In the genomic region with DNA sequence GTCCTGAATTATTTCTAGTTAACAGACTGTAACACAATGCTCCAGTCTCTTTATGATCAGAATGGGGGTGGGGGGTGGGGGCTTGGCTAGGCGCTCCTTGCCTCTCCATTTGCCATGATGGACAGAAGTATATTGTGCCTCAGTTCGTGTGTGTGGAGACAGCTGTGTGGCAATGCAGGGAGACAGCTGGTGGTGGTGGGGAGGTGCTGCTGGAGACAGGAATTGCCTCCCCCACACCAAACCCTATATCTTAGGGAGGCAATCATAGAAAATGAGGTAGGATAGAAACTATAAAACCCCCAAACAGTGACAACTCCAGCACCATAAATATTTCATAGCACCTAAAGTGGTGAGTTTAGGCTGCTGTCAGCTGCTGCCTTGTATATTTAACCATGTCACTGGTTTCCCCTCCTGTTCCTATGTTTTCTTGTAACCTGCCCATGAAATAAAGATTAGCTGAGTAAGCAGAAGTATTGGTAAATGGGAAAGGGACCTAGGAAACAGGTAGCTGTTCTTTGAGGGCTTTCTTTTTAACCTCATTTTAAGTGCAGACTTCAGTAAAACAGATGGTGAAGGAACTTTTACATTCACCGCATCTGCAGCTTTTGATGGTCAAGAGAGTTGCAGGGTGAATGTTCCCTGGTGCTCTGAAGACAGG, we compare ENCODE assay signal across 16 cellular contexts. TPM values are rescaled to one million over a fixed set of nuclear protein-coding genes. Genes with fewer than 3 reads are reported as not detected.
DNase-seq lines count a peak whose midpoint lies in the region; ATAC-seq and TF ChIP-seq lines count a peak whose summit lies in the region.
"Had no signal": no experiment of that assay in that cellular context is flagged by ENCODE, and none has a peak within 500 bp of the region (broad histone marks: within the 10 kb centered on the region; RNA-seq: fewer than 3 reads in every experiment).

No MANE protein-coding gene starts in this region.

- WGBS in mesodermal cell (ENCODE audit: insufficient coverage in 2 of 2), 2 experiments, result 100% methylated on average over 1 of the region's 3 CpGs; no CpG with 5 or more reads in 1 of the 2 experiments
- WGBS in thyroid gland, 2 donors, result 81 to 86% methylated on average over 3 of the region's 3 CpGs

- peak overlapping the region in 1 of 2 donors; percentile 13 for H3K9ac ChIP-seq in stomach smooth muscle (ENCODE audit: low read length in 2 of 2)

- intact Hi-C loops in thyroid gland (cut with DNase I), result loop anchor here (5.0 to 10.0 kb wide), 3 partner anchors 109 to 219 kb away; no protein-coding TSS in a partner anchor

- DNase-seq in DMS 273 (lab: John Stamatoyannopoulos, UW; ENCODE audit: unreplicated experiment) (peak; percentile 62), DMS 273 treated with DMSO at 0.1 percent for 48 hours (lab: John Stamatoyannopoulos, UW) (no peak), coronary artery (ENCODE audit: low spot score) (no peak), thyroid gland (no peak), inferior parietal cortex (ENCODE audit: extremely low spot score) (no peak)
- DNase-seq: 8988T; activated CD4-positive, alpha-beta T cell treated with anti-CD3 and anti-CD28 coated beads for 4 hours; activated T-cell treated with anti-CD3 and anti-CD28 coated beads, Interleukin-2, amount 50 U/mL, for 4 hours; amygdala; effector memory CD8-positive, alpha-beta T cell; NCI-H187 treated with DMSO at 0.1 percent for 48 hours; T-helper 1 cell had no signal

- H3K27ac ChIP-seq in coronary artery (peak overlapping the region; percentile 23 to 98), mesodermal cell (ENCODE audit: low read depth, low read length, severe bottlenecking) (no peak overlapping the region), stomach smooth muscle (ENCODE audit: low read length) (peak overlapping the region; percentile 87), thyroid gland (no peak overlapping the region)

- TF ChIP-seq CTCF in coronary artery (IDR thresholded peaks at IDR 0.05) (no peak), thyroid gland (IDR thresholded peaks at IDR 0.05) (no peak)

- H3K36me3 ChIP-seq in mesodermal cell (ENCODE audit: control insufficient read depth, insufficient read depth, low read length) (peaks cover 31% of the 10 kb centered on the region), stomach smooth muscle (ENCODE audit: control insufficient read depth in 2 of 2, insufficient read depth in 2 of 2, low read length in 2 of 2) (no peaks in the 10 kb centered on the region), thyroid gland (no peaks in the 10 kb centered on the region)
- H3K36me3 ChIP-seq: prostate gland had no signal

- peak overlapping the region; percentile 80 for H3K4me3 ChIP-seq in coronary artery
- peak overlapping the region; percentile 79 for H3K4me3 ChIP-seq in mesodermal cell (ENCODE audit: extremely low read depth, insufficient read depth, low read length, poor library complexity, severe bottlenecking)
- H3K4me3 ChIP-seq in stomach smooth muscle (ENCODE audit: low read length in 2 of 2), result peak overlapping the region in 1 of 2 donors; percentile 90
- no peak overlapping the region for H3K4me3 ChIP-seq in thyroid gland (replicated peaks in 1 of 3)
- H3K4me3 ChIP-seq: prostate gland had no signal

- H3K9me3 ChIP-seq in mesodermal cell (ENCODE audit: control insufficient read depth, low read length), result no peaks in the 10 kb centered on the region
- no peaks in the 10 kb centered on the region for H3K9me3 ChIP-seq in stomach smooth muscle (ENCODE audit: control insufficient read depth in 2 of 2, low read length in 2 of 2)
- no peaks in the 10 kb centered on the region for H3K9me3 ChIP-seq in thyroid gland
- H3K9me3 ChIP-seq: prostate gland had no signal

- H3K27me3 ChIP-seq in stomach smooth muscle (ENCODE audit: control insufficient read depth in 1 of 2, insufficient read depth in 2 of 2, low read length in 2 of 2), result no peaks in the 10 kb centered on the region
- H3K27me3 ChIP-seq in thyroid gland, result no peaks in the 10 kb centered on the region

- no peak for ATAC-seq in HG03457 (IDR thresholded peaks at IDR 0.05; ENCODE audit: unreplicated experiment)
- ATAC-seq: activated T-cell treated with anti-CD3 and anti-CD28 coated beads, Interleukin-2, amount 50 U/mL, for 4 hours; effector memory CD8-positive, alpha-beta T cell had no signal

- H3K4me1 ChIP-seq in mesodermal cell (ENCODE audit: control insufficient read depth, insufficient read depth, low read length, poor library complexity, severe bottlenecking) (peaks cover 53% of the 10 kb centered on the region), stomach smooth muscle (ENCODE audit: control insufficient read depth, insufficient read depth, low read length) (peaks cover 76% of the 10 kb centered on the region), thyroid gland (peaks cover 40 to 64% of the 10 kb centered on the region in 2 donors)

- no peak for TF ChIP-seq POLR2A in thyroid gland (IDR thresholded peaks at IDR 0.05)

RNA-seq across cellular contexts. Expression of a gene that starts 3.4 kb away (rescaled TPM):
- polyA plus RNA-seq in mesodermal cell (2013, experiment 1 of 2), result 27.1 TPM
- polyA plus RNA-seq in mesodermal cell (2013, experiment 2 of 2), result 21.1 TPM
- 10 to 100 TPM; 12.2 to 45.7 (median 21.8) TPM for total RNA-seq in thyroid gland

Comparison
In these comparisons a context has a peak if more than half of its experiments do, and no peak if none do; other contexts are left out.
1. H3K27ac ChIP-seq: peak in coronary artery (2 of 2) and stomach smooth muscle (single experiment); none in mesodermal cell (single experiment) and thyroid gland (0 of 3).
2. H3K4me3 ChIP-seq: peak in coronary artery (single experiment) and mesodermal cell (single experiment); none in thyroid gland (0 of 3).